ENCODE assay signal across 1 cellular context in genomic region chr18:37524546-37525301, GRCh38.
TF ChIP-seq lines count a peak whose summit lies in the region.

No MANE protein-coding gene starts in this region.

TF ChIP-seq in WTC11, 78 proteins besides CTCF, POLR2A, EP300 and RAD21 (continued from another document):
- TF ChIP-seq ZNF281 (CRISPR knock-in tag; IDR thresholded peaks at IDR 0.05) (no peak), ZNF138 (CRISPR knock-in tag; conservative IDR thresholded peaks at IDR 0.05) (no peak), FOXK1 (CRISPR knock-in tag; IDR thresholded peaks at IDR 0.05) (no peak), OVOL2 (CRISPR knock-in tag; IDR thresholded peaks at IDR 0.05; ENCODE audit: borderline replicate concordance) (no peak), USF1 (CRISPR knock-in tag; IDR thresholded peaks at IDR 0.05) (no peak), NR3C1 (CRISPR knock-in tag; conservative IDR thresholded peaks at IDR 0.05; ENCODE audit: low read depth) (no peak), SP1 (CRISPR knock-in tag; conservative IDR thresholded peaks at IDR 0.05) (no peak), NFATC4 (CRISPR knock-in tag; IDR thresholded peaks at IDR 0.05) (no peak), CREM (CRISPR knock-in tag; IDR thresholded peaks at IDR 0.05) (no peak; the same call in 1 of the 2 replicates), NR2C2 (CRISPR knock-in tag; IDR thresholded peaks at IDR 0.05) (no peak)
- TF ChIP-seq, protein P1, sequence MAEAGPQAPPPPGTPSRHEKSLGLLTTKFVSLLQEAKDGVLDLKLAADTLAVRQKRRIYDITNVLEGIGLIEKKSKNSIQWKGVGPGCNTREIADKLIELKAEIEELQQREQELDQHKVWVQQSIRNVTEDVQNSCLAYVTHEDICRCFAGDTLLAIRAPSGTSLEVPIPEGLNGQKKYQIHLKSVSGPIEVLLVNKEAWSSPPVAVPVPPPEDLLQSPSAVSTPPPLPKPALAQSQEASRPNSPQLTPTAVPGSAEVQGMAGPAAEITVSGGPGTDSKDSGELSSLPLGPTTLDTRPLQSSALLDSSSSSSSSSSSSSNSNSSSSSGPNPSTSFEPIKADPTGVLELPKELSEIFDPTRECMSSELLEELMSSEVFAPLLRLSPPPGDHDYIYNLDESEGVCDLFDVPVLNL (CRISPR knock-in tag; IDR thresholded peaks at IDR 0.05; ENCODE audit: borderline replicate concordance, low read depth): no peak
- TF ChIP-seq, protein P2, sequence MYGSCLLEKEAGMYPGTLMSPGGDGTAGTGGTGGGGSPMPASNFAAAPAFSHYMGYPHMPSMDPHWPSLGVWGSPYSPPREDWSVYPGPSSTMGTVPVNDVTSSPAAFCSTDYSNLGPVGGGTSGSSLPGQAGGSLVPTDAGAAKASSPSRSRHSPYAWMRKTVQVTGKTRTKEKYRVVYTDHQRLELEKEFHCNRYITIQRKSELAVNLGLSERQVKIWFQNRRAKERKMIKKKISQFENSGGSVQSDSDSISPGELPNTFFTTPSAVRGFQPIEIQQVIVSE (CRISPR knock-in tag; IDR thresholded peaks at IDR 0.05; ENCODE audit: borderline replicate concordance): no peak
- TF ChIP-seq, protein P3, sequence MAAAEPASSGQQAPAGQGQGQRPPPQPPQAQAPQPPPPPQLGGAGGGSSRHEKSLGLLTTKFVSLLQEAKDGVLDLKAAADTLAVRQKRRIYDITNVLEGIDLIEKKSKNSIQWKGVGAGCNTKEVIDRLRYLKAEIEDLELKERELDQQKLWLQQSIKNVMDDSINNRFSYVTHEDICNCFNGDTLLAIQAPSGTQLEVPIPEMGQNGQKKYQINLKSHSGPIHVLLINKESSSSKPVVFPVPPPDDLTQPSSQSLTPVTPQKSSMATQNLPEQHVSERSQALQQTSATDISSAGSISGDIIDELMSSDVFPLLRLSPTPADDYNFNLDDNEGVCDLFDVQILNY (CRISPR knock-in tag; IDR thresholded peaks at IDR 0.05): peak; percentile 59; the same call in 1 of the 2 replicates
